8 cellular contexts compared by ENCODE assay signal in genomic region chr3:150410311-150411105, GRCh38. TPM values are rescaled to one million over a fixed set of nuclear protein-coding genes. Genes with fewer than 3 reads are reported as not detected.
A peak's percentile ranks its signal among the peaks of the same experiment; 100 is the strongest.
DNase-seq lines count a peak whose midpoint lies in the region; ATAC-seq and TF ChIP-seq lines count a peak whose summit lies in the region.

No MANE protein-coding gene starts in this region.

- H3K9me3 Mint-ChIP-seq in activated B cell treated with CpG ODN at 0.5 μM for 24 hours, result no peaks in the 10 kb centered on the region

- peak overlapping the region; percentile 94 for H3K4me3 Mint-ChIP-seq in activated B cell treated with CpG ODN at 0.5 μM for 24 hours

- H3K27ac Mint-ChIP-seq in activated B cell treated with CpG ODN at 0.5 μM for 24 hours, result peak overlapping the region; percentile 65

- peak overlapping the region; percentile 78 for H3K4me3 ChIP-seq in GM12875 (ENCODE audit: low read depth, low read length)

- peaks cover 54% of the 10 kb centered on the region for H3K36me3 Mint-ChIP-seq in activated B cell treated with CpG ODN at 0.5 μM for 24 hours (ENCODE audit: low read depth)

- peak overlapping the region; percentile 96 for H3K27ac ChIP-seq in cingulate gyrus (ENCODE audit: low read depth, low read length)

- peak; percentile 24 to 45 for DNase-seq in Kasumi-1 (lab: John Stamatoyannopoulos, UW)
- DNase-seq in activated B cell treated with CpG ODN at 0.5 μM for 24 hours, result peak; percentile 32
- peak; percentile 61 for DNase-seq in left kidney (ENCODE audit: low read depth, low spot score)
- DNase-seq in stimulated activated CD4-positive, alpha-beta T cell treated with anti-CD3 and anti-CD28 coated beads, Interleukin-2, amount 100 ng/mL, for 24 hours, result peak; percentile 29 to 45

- H3K4me1 Mint-ChIP-seq in activated B cell treated with CpG ODN at 0.5 μM for 24 hours, result peaks cover 54% of the 10 kb centered on the region

- ATAC-seq in activated B cell treated with CpG ODN at 0.5 μM for 24 hours (ENCODE audit: low read depth) (no peak), GM18520 (IDR thresholded peaks at IDR 0.05; ENCODE audit: unreplicated experiment) (no peak), HG02885 (IDR thresholded peaks at IDR 0.05; ENCODE audit: poor library complexity, unreplicated experiment) (no peak)

- H3K27me3 Mint-ChIP-seq in activated B cell treated with CpG ODN at 0.5 μM for 24 hours, result no peaks in the 10 kb centered on the region

- POLR2A ChIA-PET in activated B cell treated with CpG ODN at 0.5 μM for 24 hours (lab: Charles Lee), result interaction anchor here (0.7 to 7.0 kb wide), 11 partner anchors 18 to 659 kb away, joined by 3 to 157 read pairs (median 6); partner anchors contain the start of genes COMMD2, EIF2A, SELENOT and SERP1

- intact Hi-C loops in activated B cell treated with CpG ODN at 0.5 μM for 24 hours (cut with micrococcal nuclease), result loop anchor here (1.0 to 5.0 kb wide), 3 partner anchors 38 to 124 kb away; no protein-coding TSS in a partner anchor

- CTCF ChIA-PET in activated B cell treated with CpG ODN at 0.5 μM for 24 hours (lab: Charles Lee), result interaction anchor here (0.6 to 3.6 kb wide), 14 partner anchors 15 to 740 kb away, joined by 3 to 30 read pairs (median 5); no protein-coding TSS in a partner anchor

- TF ChIP-seq CTCF in GM12875 (IDR thresholded peaks at IDR 0.05; ENCODE audit: borderline replicate concordance, insufficient read depth, low read depth, low read length), result no peak
- no peak for TF ChIP-seq CTCF in activated B cell treated with CpG ODN at 0.5 μM for 24 hours (IDR thresholded peaks at IDR 0.05)

RNA-seq across cellular contexts. Expression of gene TSC22D2, which starts 2.4 kb away (rescaled TPM):
- total RNA-seq in activated B cell treated with CpG ODN at 0.5 μM for 24 hours, result 35.9 and 38.9 TPM in 2 replicates
